In genomic region chr13:42048625-42049453, GRCh38 we compare ENCODE assay signal across 8 cellular contexts. TPM values are rescaled to one million over a fixed set of nuclear protein-coding genes. Genes with fewer than 3 reads are reported as not detected.
DNase-seq lines count a peak whose midpoint lies in the region; TF ChIP-seq lines count a peak whose summit lies in the region.

TSS of gene DGKH (plus strand) at chr13:42048648. CDS start at chr13:42048774, 126 bp downstream.

- H3K36me3 ChIP-seq in GM06990 (ENCODE audit: control insufficient read depth, insufficient read depth, low read length) = no peaks in the 10 kb centered on the region
- H3K36me3 ChIP-seq in H7 (replicated peaks; ENCODE audit: control insufficient read depth, insufficient read depth, low read length) = no peaks in the 10 kb centered on the region

- DNase-seq in GM06990 (ENCODE audit: extremely low read depth, insufficient read length) (peak; percentile 76), H7 (peak; percentile 94), M059J (ENCODE audit: low read depth) (peak; percentile 66), T-helper 2 cell (peak; percentile 30 to 63 (median 49)), astrocyte of the hippocampus (ENCODE audit: low read depth, low spot score) (peak; percentile 90), hepatic stellate cell (ENCODE audit: low spot score) (peak; percentile 85), putamen (ENCODE audit: low spot score) (peak; percentile 84), NCI-H510A (lab: John Stamatoyannopoulos, UW) (no peak)

- TF ChIP-seq CTCF in GM06990 (IDR thresholded peaks at IDR 0.05; ENCODE audit: insufficient read depth, low read length, poor library complexity, severe bottlenecking) = no peak

- H3K4me3 ChIP-seq in GM06990 (replicated peaks; ENCODE audit: low read depth, low read length) = peak within 1 kb of the TSS; percentile 89
- H3K4me3 ChIP-seq in H7 (ENCODE audit: insufficient read depth, low read depth, low read length) = peak within 1 kb of the TSS; percentile 76

- H3K27me3 ChIP-seq in GM06990 (replicated peaks; ENCODE audit: control insufficient read depth, insufficient read depth, low read length) = no peaks in the 10 kb centered on the region
- H3K27me3 ChIP-seq in H7 (ENCODE audit: control insufficient read depth, insufficient read depth, low read length) = peaks cover 20% of the 10 kb centered on the region

RNA-seq across cellular contexts. Expression of gene DGKH, which starts in this region (rescaled TPM):
- total RNA-seq in H7 (2014; rRNA removed; shearing (Covaris generic)) = 3.7 and 4.2 TPM in 2 replicates
- total RNA-seq in M059J (2014; rRNA removed; shearing (Covaris generic)) = 3.4 and 5.0 TPM in 2 replicates
